8 cellular contexts compared by ENCODE assay signal in genomic region chr2:112541315-112542122, GRCh38. TPM values are rescaled to one million over a fixed set of nuclear protein-coding genes. Genes with fewer than 3 reads are reported as not detected.
DNase-seq lines count a peak whose midpoint lies in the region; ATAC-seq and TF ChIP-seq lines count a peak whose summit lies in the region.

No MANE protein-coding gene starts in this region.

- CTCF ChIA-PET in AG04450 (lab: Charles Lee) = interaction anchor here (0.9 kb wide), 1 partner anchor 60 kb away, joined by 3 read pairs; no protein-coding TSS in a partner anchor

- H3K27ac ChIP-seq in AG04450 (ENCODE audit: low read depth, low read length) = peak overlapping the region; percentile 90
- H3K27ac ChIP-seq in stomach smooth muscle (ENCODE audit: low read length) = peak overlapping the region; percentile 91

- H3K9ac ChIP-seq in stomach smooth muscle (ENCODE audit: low read length in 2 of 2) = peak overlapping the region; percentile 80 to 91

- ATAC-seq in GM18858 (IDR thresholded peaks at IDR 0.05; ENCODE audit: unreplicated experiment) = peak; percentile 35
- peak; percentile 54 for ATAC-seq in HG03025 (IDR thresholded peaks at IDR 0.05; ENCODE audit: low FRiP score, unreplicated experiment)

- POLR2A ChIA-PET in AG04450 (lab: Yijun Ruan, JAX) = no interaction called here

- peaks cover 7% of the 10 kb centered on the region for H3K4me1 ChIP-seq in stomach smooth muscle (ENCODE audit: control insufficient read depth, insufficient read depth, low read length)

- H3K9me3 ChIP-seq in AG04450 (ENCODE audit: control insufficient read depth, insufficient read depth, low read length) (no peaks in the 10 kb centered on the region), stomach smooth muscle (ENCODE audit: control insufficient read depth in 2 of 2, low read length in 2 of 2) (no peaks in the 10 kb centered on the region)

- peaks cover 0 to 2% of the 10 kb centered on the region in 2 donors for H3K36me3 ChIP-seq in stomach smooth muscle (ENCODE audit: control insufficient read depth in 2 of 2, insufficient read depth in 2 of 2, low read length in 2 of 2)

- H3K4me3 ChIP-seq in AG04450 (ENCODE audit: low read depth, low read length) (peak overlapping the region; percentile 96), epithelial cell of esophagus (ENCODE audit: low read length) (peak overlapping the region; percentile 95), stomach smooth muscle (ENCODE audit: low read length in 2 of 2) (peak overlapping the region; percentile 90 to 98)

- DNase-seq in AG04450 (ENCODE audit: low read depth, low spot score) (no peak), NCI-H446 (lab: John Stamatoyannopoulos, UW) (peak; percentile 79 to 81), epithelial cell of esophagus (ENCODE audit: low read depth) (no peak), myocyte (ENCODE audit: low read depth) (peak; percentile 83)
- peak; percentile 55 to 56 for DNase-seq in activated CD4-positive, alpha-beta T cell treated with anti-CD3 and anti-CD28 coated beads, Interleukin-2, amount 50 U/mL, for 24 hours (ENCODE audit: low read depth in 1 of 2, low spot score in 1 of 2)

- no peak for TF ChIP-seq CTCF in AG04450 (IDR thresholded peaks at IDR 0.05; ENCODE audit: low read depth, low read length)
- TF ChIP-seq CTCF in epithelial cell of esophagus (IDR thresholded peaks at IDR 0.05; ENCODE audit: insufficient read depth, low read depth, low read length, missing control alignments) = no peak

- H3K27me3 ChIP-seq in AG04450 (ENCODE audit: control insufficient read depth, insufficient read depth, low read length) (no peaks in the 10 kb centered on the region), stomach smooth muscle (ENCODE audit: control insufficient read depth in 1 of 2, insufficient read depth in 2 of 2, low read length in 2 of 2) (no peaks in the 10 kb centered on the region)

RNA-seq across cellular contexts. Expression of gene POLR1B, which starts 0.7 kb away (rescaled TPM):
- 11.3 and 12.4 TPM in 2 replicates for polyA plus RNA-seq in AG04450 (2011; rRNA removed)
- polyA minus RNA-seq in AG04450 (2011; rRNA and poly(A)+ RNA removed) = 24.5 and 33.0 TPM in 2 replicates
- total RNA-seq in myocyte = 11.8 and 14.0 TPM in 2 replicates
- 6.0 TPM for polyA plus RNA-seq in myocyte (2012)

RNA-seq across cellular contexts. Expression of gene CHCHD5, which starts 42.9 kb away (rescaled TPM):
- polyA plus RNA-seq in AG04450 (2011; rRNA removed) = 8.9 and 15.2 TPM in 2 replicates
- polyA minus RNA-seq in AG04450 (2011; rRNA and poly(A)+ RNA removed) = 8.3 and 13.9 TPM in 2 replicates
- 20.9 and 21.6 TPM in 2 replicates for total RNA-seq in myocyte
- 65.0 TPM for polyA plus RNA-seq in myocyte (2012)

RNA-seq across cellular contexts. Expression of gene TTL, which starts 59.6 kb away (rescaled TPM):
- polyA plus RNA-seq in AG04450 (2011; rRNA removed) = 26.6 and 27.3 TPM in 2 replicates
- 35.7 and 37.5 TPM in 2 replicates for polyA minus RNA-seq in AG04450 (2011; rRNA and poly(A)+ RNA removed)
- total RNA-seq in myocyte = 49.0 and 79.6 TPM in 2 replicates
- polyA plus RNA-seq in myocyte (2012) = 34.1 TPM

Comparison
In these comparisons a context has a peak if more than half of its experiments do, and no peak if none do; other contexts are left out.
1. DNase-seq: peak in NCI-H446 (2 of 2), activated CD4-positive, alpha-beta T cell treated with anti-CD3 and anti-CD28 coated beads, Interleukin-2, amount 50 U/mL, for 24 hours (2 of 2) and myocyte (single experiment); none in AG04450 (single experiment) and epithelial cell of esophagus (single experiment).
2. Peak in every context shown above with its lines, with median percentiles within 50 percentile points of each other: H3K4me3 ChIP-seq.